Comparison of ENCODE assay signal across 1 cellular context in genomic region chr19:5988520-5989387, GRCh38.
A peak's percentile ranks its signal among the peaks of the same experiment; 100 is the strongest.
TF ChIP-seq lines count a peak whose summit lies in the region.

No MANE protein-coding gene starts in this region.

TF ChIP-seq in K562, 482 proteins besides CTCF, POLR2A, EP300 and RAD21 (continued from another document and continues in another):
- TF ChIP-seq CHD7 (IDR thresholded peaks at IDR 0.05; ENCODE audit: low read depth, low read length), result peak; percentile 98
- TF ChIP-seq AFF1 (IDR thresholded peaks at IDR 0.05; ENCODE audit: low read depth in 1 of 2, partially characterized antibody in 2 of 2), result peak in 1 of 2 experiments; percentile 17
- 0 out of 2 replicates have a peak, but pooled peaks have one; percentile 10 for TF ChIP-seq VEZF1 (CRISPR knock-in tag; IDR thresholded peaks at IDR 0.05)
- no peak for TF ChIP-seq ZBTB1 (CRISPR knock-in tag; IDR thresholded peaks at IDR 0.05; ENCODE audit: borderline replicate concordance, low read depth)
- TF ChIP-seq NBN (IDR thresholded peaks at IDR 0.05; ENCODE audit: low read depth), result no peak
- TF ChIP-seq E2F8 (IDR thresholded peaks at IDR 0.05; ENCODE audit: low read depth, partially characterized antibody), result no peak
- no peak for TF ChIP-seq MLX (CRISPR knock-in tag; conservative IDR thresholded peaks at IDR 0.05)
- TF ChIP-seq DPF2 (IDR thresholded peaks at IDR 0.05), result peak; percentile 98
- peak; percentile 74 for TF ChIP-seq NFIC (IDR thresholded peaks at IDR 0.05)
- TF ChIP-seq SP2 (IDR thresholded peaks at IDR 0.05; ENCODE audit: extremely low read depth, low read depth, low read length, poor library complexity, severe bottlenecking), result no peak
- TF ChIP-seq FOXK2 (conservative IDR thresholded peaks at IDR 0.05 in 1 of 2, IDR thresholded peaks at IDR 0.05 in 1 of 2; ENCODE audit: low read depth in 2 of 2), result peak in 1 of 2 experiments; percentile 52; a peak in 1 of 4 replicates
- TF ChIP-seq ZBTB40 (IDR thresholded peaks at IDR 0.05), result peak; percentile 57
- no peak for TF ChIP-seq ZBTB40 (CRISPR knock-in tag; IDR thresholded peaks at IDR 0.05)
